8 cellular contexts compared by ENCODE assay signal in genomic region chr16:21656795-21657768, GRCh38. TPM values are rescaled to one million over a fixed set of nuclear protein-coding genes. Genes with fewer than 3 reads are reported as not detected.
DNase-seq lines count a peak whose midpoint lies in the region; ATAC-seq and TF ChIP-seq lines count a peak whose summit lies in the region.

No MANE protein-coding gene starts in this region.

- no peak overlapping the region for H3K4me3 Mint-ChIP-seq in CD8-positive, alpha-beta T cell
- H3K4me3 Mint-ChIP-seq in WTC11 = no peak overlapping the region

- TF ChIP-seq CTCF in CD8-positive, alpha-beta T cell (IDR thresholded peaks at IDR 0.05) = peak; percentile 93
- TF ChIP-seq CTCF in GM13976 (IDR thresholded peaks at IDR 0.05; ENCODE audit: borderline replicate concordance, control extremely low read depth, extremely low read depth, insufficient read depth, missing control alignments) (peak; percentile 64), WTC11 (IDR thresholded peaks at IDR 0.05) (peak; percentile 67), prostate gland (IDR thresholded peaks at IDR 0.05) (peak; percentile 51 to 79 (median 67))

- no peaks in the 10 kb centered on the region for H3K27me3 Mint-ChIP-seq in CD8-positive, alpha-beta T cell (ENCODE audit: low read depth)
- H3K27me3 Mint-ChIP-seq in WTC11 (ENCODE audit: low read depth) = no peaks in the 10 kb centered on the region

- H3K27me3 ChIP-seq in CD8-positive, alpha-beta T cell (ENCODE audit: insufficient read depth, low read length) = no peaks in the 10 kb centered on the region
- H3K27me3 ChIP-seq in prostate gland (replicated peaks; ENCODE audit: insufficient read depth) = no peaks in the 10 kb centered on the region

- no peaks in the 10 kb centered on the region for H3K36me3 ChIP-seq in CD8-positive, alpha-beta T cell (ENCODE audit: insufficient read depth, low read length)
- no peaks in the 10 kb centered on the region for H3K36me3 ChIP-seq in prostate gland

- 9% methylated on average over 4 of the region's 4 CpGs for WGBS in prostate gland

- POLR2A ChIA-PET in CD8-positive, alpha-beta T cell (lab: Charles Lee) = interaction anchor here (0.8 to 1.4 kb wide), 7 partner anchors 8 to 52 kb away, joined by 3 to 14 read pairs (median 4); no protein-coding TSS in a partner anchor
- POLR2A ChIA-PET in WTC11 (lab: Charles Lee) = interaction anchor here (0.6 kb wide), 1 partner anchor 1611 kb away, joined by 3 read pairs; no protein-coding TSS in a partner anchor

- no peak overlapping the region for H3K27ac ChIP-seq in CD8-positive, alpha-beta T cell (ENCODE audit: low read depth, low read length)
- H3K27ac ChIP-seq in prostate gland = no peak overlapping the region

- H3K9me3 ChIP-seq in CD8-positive, alpha-beta T cell (ENCODE audit: low read length) = no peaks in the 10 kb centered on the region
- no peaks in the 10 kb centered on the region for H3K9me3 ChIP-seq in prostate gland

- no peak overlapping the region for H3K4me3 ChIP-seq in CD8-positive, alpha-beta T cell (ENCODE audit: low read depth, low read length)
- H3K4me3 ChIP-seq in prostate gland = no peak overlapping the region

- CTCF ChIA-PET in CD8-positive, alpha-beta T cell (lab: Charles Lee) = interaction anchor here (0.6 to 7.1 kb wide), 34 partner anchors 10 to 1779 kb away, joined by 3 to 168 read pairs (median 6); partner anchors contain the start of gene METTL9
- CTCF ChIA-PET in WTC11 (lab: Charles Lee) = interaction anchor here (0.6 to 2.4 kb wide), 33 partner anchors 9 to 1279 kb away, joined by 3 to 45 read pairs (median 5); partner anchors contain the start of gene MOSMO

- intact Hi-C loops in CD8-positive, alpha-beta T cell (cut with DNase I, micrococcal nuclease) = loop anchor here (1.0 to 10.0 kb wide), 6 partner anchors 16 to 535 kb away; no protein-coding TSS in a partner anchor
- intact Hi-C loops in prostate gland (cut with DNase I) = loop anchor here (5.0 kb wide), 1 partner anchor 50 kb away; no protein-coding TSS in a partner anchor

- H3K4me1 Mint-ChIP-seq in CD8-positive, alpha-beta T cell (ENCODE audit: low read depth) = peaks cover 35% of the 10 kb centered on the region
- H3K4me1 Mint-ChIP-seq in WTC11 = peaks cover 3% of the 10 kb centered on the region; the same call in 1 of the 2 replicates

- H3K9me3 Mint-ChIP-seq in CD8-positive, alpha-beta T cell = no peaks in the 10 kb centered on the region
- H3K9me3 Mint-ChIP-seq in WTC11 = no peaks in the 10 kb centered on the region

- peaks cover 21% of the 10 kb centered on the region for H3K4me1 ChIP-seq in CD8-positive, alpha-beta T cell (ENCODE audit: insufficient read depth, low read length)
- no peaks in the 10 kb centered on the region for H3K4me1 ChIP-seq in prostate gland (replicated peaks)

- ATAC-seq in CD8-positive, alpha-beta T cell = peak; percentile 36
- peak; percentile 22; the same call in 1 of the 2 replicates for ATAC-seq in WTC11
- ATAC-seq in HG02610 (IDR thresholded peaks at IDR 0.05; ENCODE audit: unreplicated experiment) = no peak
- no peak for ATAC-seq in HG03095 (IDR thresholded peaks at IDR 0.05; ENCODE audit: unreplicated experiment)

- no peak for TF ChIP-seq POLR2A in prostate gland (IDR thresholded peaks at IDR 0.05)

- H3K36me3 Mint-ChIP-seq in CD8-positive, alpha-beta T cell = peaks cover 39% of the 10 kb centered on the region
- H3K36me3 Mint-ChIP-seq in WTC11 = peaks cover 12% of the 10 kb centered on the region; the same call in 1 of the 2 replicates

- in situ Hi-C loops in GM13976 (cut with MboI; ENCODE audit: low sequenced_read_pairs, unreplicated experiment) = no loop called here

- peak overlapping the region; percentile 30 for H3K27ac Mint-ChIP-seq in CD8-positive, alpha-beta T cell
- H3K27ac Mint-ChIP-seq in WTC11 = no peak overlapping the region

- peak in 5 of 7 experiments; percentile 22 to 55 (median 35) for DNase-seq in CD8-positive, alpha-beta T cell
- DNase-seq in GM13976 (ENCODE audit: low spot score) = peak; percentile 63
- DNase-seq in NCI-H1694 treated with DMSO at 0.1 percent for 48 hours (lab: John Stamatoyannopoulos, UW) = peak; percentile 24
- DNase-seq in WTC11 (ENCODE audit: low spot score) = no peak
- DNase-seq in fibroblast of peridontal ligament (ENCODE audit: extremely low read depth) = peak; percentile 81
- no peak for DNase-seq in prostate gland (ENCODE audit: low spot score)

TF ChIP-seq in WTC11, 78 proteins besides CTCF, POLR2A, EP300 and RAD21:
- TF ChIP-seq SOX15 (CRISPR knock-in tag; IDR thresholded peaks at IDR 0.05) = no peak
- no peak for TF ChIP-seq NFE2L1 (CRISPR knock-in tag; IDR thresholded peaks at IDR 0.05)
- TF ChIP-seq E2F5 (CRISPR knock-in tag; IDR thresholded peaks at IDR 0.05) = no peak
- no peak for TF ChIP-seq JAZF1 (CRISPR knock-in tag; IDR thresholded peaks at IDR 0.05)
- TF ChIP-seq FOXJ3 (CRISPR knock-in tag; IDR thresholded peaks at IDR 0.05; ENCODE audit: borderline replicate concordance) = no peak
- TF ChIP-seq NFYB (CRISPR knock-in tag; conservative IDR thresholded peaks at IDR 0.05; ENCODE audit: low read depth) = no peak
- TF ChIP-seq ZBTB21 (CRISPR knock-in tag; IDR thresholded peaks at IDR 0.05; ENCODE audit: borderline replicate concordance) = no peak
- no peak for TF ChIP-seq TP53 (CRISPR knock-in tag; IDR thresholded peaks at IDR 0.05)
- no peak for TF ChIP-seq ZNF138 (CRISPR knock-in tag; conservative IDR thresholded peaks at IDR 0.05)
- no peak for TF ChIP-seq PREB (CRISPR knock-in tag; IDR thresholded peaks at IDR 0.05; ENCODE audit: borderline replicate concordance)
- no peak for TF ChIP-seq SMAD3 (CRISPR knock-in tag; IDR thresholded peaks at IDR 0.05; ENCODE audit: borderline replicate concordance)
- TF ChIP-seq E2F4 (CRISPR knock-in tag; IDR thresholded peaks at IDR 0.05; ENCODE audit: borderline replicate concordance, low read depth) = no peak
- no peak for TF ChIP-seq STAT6 (CRISPR knock-in tag; conservative IDR thresholded peaks at IDR 0.05; ENCODE audit: low read depth)
- TF ChIP-seq ESRRA (CRISPR knock-in tag; IDR thresholded peaks at IDR 0.05; ENCODE audit: borderline replicate concordance) = no peak

RNA-seq across cellular contexts. Expression of gene IGSF6, which starts 4.7 kb away (rescaled TPM):
- total RNA-seq in CD8-positive, alpha-beta T cell = under 1 TPM in 1 of 2 experiments, not detected in 1; 0.19 TPM
- 0.25 TPM in 1 of 3 replicates, not detected in the others for total RNA-seq in WTC11 (2021)
- total RNA-seq in prostate gland = 1 to 10 TPM in 1 of 2 donors, not detected in 1; 4.5 TPM

RNA-seq across cellular contexts. Expression of gene OTOA, which starts 6.7 kb away (rescaled TPM):
- total RNA-seq in CD8-positive, alpha-beta T cell = under 1 TPM in 1 of 2 experiments, not detected in 1; 0.14 TPM
- total RNA-seq in WTC11 (2021) = 0.07 to 0.11 TPM (median 0.07 TPM) in 3 replicates
- total RNA-seq in prostate gland = under 1 TPM; 0.68 TPM

RNA-seq across cellular contexts. Expression of gene METTL9, which starts 57.7 kb away (rescaled TPM):
- 10 to 100 TPM; 93.8 to 99.0 TPM for total RNA-seq in CD8-positive, alpha-beta T cell
- total RNA-seq in WTC11 (2021) (94.6 to 110 TPM (median 99.0 TPM) in 3 replicates), prostate gland (100 to 1,000 TPM in 1 of 2 donors, 10 to 100 TPM in 1; 98.9 to 160 TPM)

Comparison
In these comparisons a context has a peak if more than half of its experiments do, and no peak if none do; other contexts are left out.
1. ATAC-seq: peak in CD8-positive, alpha-beta T cell (single experiment) and WTC11 (single experiment); none in HG02610 (single experiment) and HG03095 (single experiment).
2. DNase-seq: peak in CD8-positive, alpha-beta T cell (5 of 7), GM13976 (single experiment), NCI-H1694 treated with DMSO at 0.1 percent for 48 hours (single experiment) and fibroblast of peridontal ligament (single experiment); none in WTC11 (single experiment) and prostate gland (single experiment).
3. Peak in every context shown above with its lines, with median percentiles within 50 percentile points of each other: CTCF ChIP-seq.